ENCODE assay signal across 22 cellular contexts in genomic region chrX:110759785-110760184, GRCh38. TPM values are rescaled to one million over a fixed set of nuclear protein-coding genes. Genes with fewer than 3 reads are reported as not detected.
A peak's percentile ranks its signal among the peaks of the same experiment; 100 is the strongest.
DNase-seq lines count a peak whose midpoint lies in the region; ATAC-seq and TF ChIP-seq lines count a peak whose summit lies in the region.
"Had no signal": no experiment of that assay in that cellular context is flagged by ENCODE, and none has a peak within 500 bp of the region (broad histone marks: within the 10 kb centered on the region; RNA-seq: fewer than 3 reads in every experiment).

No MANE protein-coding gene starts in this region.

- DNase-seq in Caki2 (ENCODE audit: low read depth) (peak; percentile 1), HT1080 (ENCODE audit: low read depth) (peak; percentile 41), epithelial cell of proximal tubule (ENCODE audit: low read depth) (peak; percentile 70), renal cortical epithelial cell (ENCODE audit: low read depth) (peak; percentile 79), NCI-H2227 treated with DMSO at 0.1 percent for 48 hours (lab: John Stamatoyannopoulos, UW) (no peak), A673 (ENCODE audit: low spot score) (no peak)
- DNase-seq: activated CD4-positive, alpha-beta T cell treated with anti-CD3 and anti-CD28 coated beads for 48 hours; activated CD8-positive, alpha-beta memory T cell treated with anti-CD3 and anti-CD28 coated beads, Interleukin-2, amount 10 ng/mL, durations not matched to agents 7 days and 5 days; CD4-positive, alpha-beta memory T cell; DMS153; NCI-H1436 treated with DMSO at 0.1 percent for 48 hours; NCI-H526 treated with DMSO at 0.1 percent for 48 hours; SIG-M5; stimulated activated CD8-positive, alpha-beta memory T cell treated with anti-CD3 and anti-CD28 coated beads, Interleukin-4, amount 100 ng/mL, for 48 hours; uterus had no signal

- H3K4me1 ChIP-seq in A673 (ENCODE audit: insufficient read depth, low read length, poor library complexity, severe bottlenecking), result no peaks in the 10 kb centered on the region
- H3K4me1 ChIP-seq: uterus had no signal

- no peak overlapping the region for H3K27ac ChIP-seq in A673 (ENCODE audit: low read depth, low read length, poor library complexity, severe bottlenecking)
- H3K27ac ChIP-seq: neutrophil, uterus had no signal

- no peak overlapping the region for H3K4me3 ChIP-seq in epithelial cell of proximal tubule (ENCODE audit: low read depth, low read length)
- H3K4me3 ChIP-seq in A673 (ENCODE audit: low read depth, low read length, poor library complexity, severe bottlenecking), result no peak overlapping the region
- H3K4me3 ChIP-seq: lung, uterus had no signal

- intact Hi-C loops in A673 (cut with micrococcal nuclease; ENCODE audit: unreplicated experiment), result no loop called here

- no peaks in the 10 kb centered on the region for H3K27me3 ChIP-seq in A673 (replicated peaks; ENCODE audit: insufficient read depth, low read depth, low read length, poor library complexity)
- H3K27me3 ChIP-seq: neutrophil, uterus had no signal

- in situ Hi-C loops in Caki2 (cut with HindIII; ENCODE audit: low pct_unique_long_range_greater_than_20kb, low sequenced_read_pairs), result no loop called here

- no peak for ATAC-seq in GM21447 (IDR thresholded peaks at IDR 0.05; ENCODE audit: unreplicated experiment)
- ATAC-seq in GM21717 (IDR thresholded peaks at IDR 0.05; ENCODE audit: unreplicated experiment), result no peak
- ATAC-seq: activated CD8-positive, alpha-beta memory T cell treated with anti-CD3 and anti-CD28 coated beads, Interleukin-2, amount 10 ng/mL, durations not matched to agents 7 days and 5 days; activated naive CD4-positive, alpha-beta T cell treated with anti-CD3 and anti-CD28 coated beads, Interleukin-2, amount 50 U/mL, for 72 hours had no signal

- CTCF ChIA-PET in A673 (lab: Charles Lee), result no interaction called here

- no peaks in the 10 kb centered on the region for H3K36me3 ChIP-seq in A673 (ENCODE audit: insufficient read depth, low read length, poor library complexity, severe bottlenecking)
- H3K36me3 ChIP-seq: neutrophil, uterus had no signal

- H3K9me3 ChIP-seq in A673 (ENCODE audit: low read depth, low read length, poor library complexity, severe bottlenecking), result peaks cover 3% of the 10 kb centered on the region
- H3K9me3 ChIP-seq: neutrophil, uterus had no signal

- TF ChIP-seq CTCF in epithelial cell of proximal tubule (conservative IDR thresholded peaks at IDR 0.05; ENCODE audit: low read depth, low read length), result no peak
- no peak for TF ChIP-seq CTCF in A673 (conservative IDR thresholded peaks at IDR 0.05; ENCODE audit: low read depth, low read length)

- POLR2A ChIA-PET in A673 (lab: Charles Lee; ENCODE audit: low non-redundant PET), result no interaction called here

- no TSS peak for BruUV-seq in A673 (replicated peaks; lab: Mats Ljungman, UMichigan)

RNA-seq across cellular contexts. Expression of gene CHRDL1, which starts 35.8 kb away (rescaled TPM):
- total RNA-seq in Caki2 (2014; rRNA removed; shearing (Covaris generic); ENCODE audit: low replicate concordance), result 0.17 and 0.72 TPM in 2 replicates
- total RNA-seq in HT1080 (2014; rRNA removed; shearing (Covaris generic)), result 3.9 and 4.1 TPM in 2 replicates
- 1.9 and 2.5 TPM in 2 replicates for polyA plus RNA-seq in HT1080 (2015; cell fraction: cytosol; rRNA removed)
- polyA plus RNA-seq in HT1080 (2015; cell fraction: nucleus; rRNA removed), result 2.9 and 4.0 TPM in 2 replicates
- total RNA-seq in epithelial cell of proximal tubule (22.1 and 56.2 TPM in 2 replicates), renal cortical epithelial cell (36.6 and 39.8 TPM in 2 replicates), A673 (2021) (0.41 and 1.1 TPM in 2 replicates)
- total RNA-seq: activated CD8-positive, alpha-beta memory T cell treated with anti-CD3 and anti-CD28 coated beads, Interleukin-2, amount 10 ng/mL, durations not matched to agents 7 days and 5 days; activated naive CD4-positive, alpha-beta T cell treated with anti-CD3 and anti-CD28 coated beads, Interleukin-2, amount 50 U/mL, for 72 hours; activated T-helper 1 cell treated with anti-CD3 and anti-CD28 coated beads, Interleukin-12 subunit alpha, Interleukin-12 subunit beta, Interleukin-2, Interleukin-4 antibody, amounts not matched to agents 30 ng/mL and 10 ng/mL and 1 ng/mL, durations not matched to agents 14 hours and 24 hours and 36 hours; CD4-positive, alpha-beta memory T cell; pulmonary artery endothelial cell had no signal
- polyA plus RNA-seq: CD4-positive, alpha-beta memory T cell had no signal

Comparison
In these comparisons a context has a peak if more than half of its experiments do, and no peak if none do; other contexts are left out.
1. DNase-seq: peak in Caki2 (single experiment), HT1080 (single experiment), epithelial cell of proximal tubule (single experiment) and renal cortical epithelial cell (single experiment); none in NCI-H2227 treated with DMSO at 0.1 percent for 48 hours (single experiment) and A673 (single experiment).